Comparison of ENCODE assay signal across 34 cellular contexts in genomic region chr12:121198949-121199348, GRCh38.
"Had no signal": no experiment of that assay in that cellular context is flagged by ENCODE, and none has a peak within 500 bp of the region (broad histone marks: within the 10 kb centered on the region; RNA-seq: fewer than 3 reads in every experiment).

No MANE protein-coding gene starts in this region.

- H3K36me3 Mint-ChIP-seq: activated naive CD4-positive, alpha-beta T cell treated with anti-CD3 and anti-CD28 coated beads, Interleukin-2, amount 10 ng/mL, durations not matched to agents 7 days and 5 days; activated naive CD4-positive, alpha-beta T cell treated with anti-CD3 and anti-CD28 coated beads, Interleukin-2, amount 50 U/mL, for 72 hours; WTC11 had no signal

- H3K4me1 ChIP-seq: esophagus muscularis mucosa, foreskin keratinocyte, gastrocnemius medialis had no signal

- H3K36me3 ChIP-seq: brain microvascular endothelial cell, esophagus muscularis mucosa, gastrocnemius medialis, heart left ventricle had no signal

- H3K27ac ChIP-seq: brain microvascular endothelial cell, coronary artery, dorsolateral prefrontal cortex, esophagus muscularis mucosa, foreskin keratinocyte, gastrocnemius medialis, heart left ventricle, VCaP had no signal

- H3K27ac Mint-ChIP-seq: activated CD4-positive, alpha-beta memory T cell treated with anti-CD3 and anti-CD28 coated beads, Interleukin-2, amount 10 ng/mL, durations not matched to agents 7 days and 5 days; activated CD4-positive, alpha-beta T cell treated with anti-CD3 and anti-CD28 coated beads, Interleukin-2, amount 10 ng/mL, durations not matched to agents 7 days and 5 days; activated naive CD4-positive, alpha-beta T cell treated with anti-CD3 and anti-CD28 coated beads, Interleukin-2, amount 50 U/mL, for 72 hours; activated T-cell treated with anti-CD3 and anti-CD28 coated beads, Interleukin-2, amount 50 U/mL, for 24 hours; activated T-cell treated with anti-CD3 and anti-CD28 coated beads, Interleukin-2, amount 50 U/mL, for 72 hours; dendritic cell treated with granulocyte-macrophage colony-stimulating factor and Interleukin-4, amounts not matched to agents 40 ng/mL and 50 ng/mL, for 4 days; endodermal cell; WTC11 had no signal

- DNase-seq: activated CD4-positive, alpha-beta memory T cell treated with anti-CD3 and anti-CD28 coated beads, Interleukin-2, amount 10 ng/mL, durations not matched to agents 7 days and 5 days; activated CD4-positive, alpha-beta T cell treated with anti-CD3 and anti-CD28 coated beads for 1 hour; activated CD4-positive, alpha-beta T cell treated with anti-CD3 and anti-CD28 coated beads for 4 hours; activated CD4-positive, alpha-beta T cell treated with anti-CD3 and anti-CD28 coated beads, Interleukin-2, amount 10 ng/mL, durations not matched to agents 7 days and 5 days; activated CD4-positive, alpha-beta T cell treated with anti-CD3 and anti-CD28 coated beads, Interleukin-2, amount 50 U/mL, for 4 hours; activated CD8-positive, alpha-beta memory T cell treated with anti-CD3 and anti-CD28 coated beads, Interleukin-2, amount 50 U/mL, for 48 hours; activated gamma-delta T cell; activated naive CD4-positive, alpha-beta T cell; activated naive CD4-positive, alpha-beta T cell treated with anti-CD3 and anti-CD28 coated beads, Interleukin-2, amount 10 ng/mL, durations not matched to agents 7 days and 5 days; activated T-cell treated with anti-CD3 and anti-CD28 coated beads for 4 hours; activated T-cell treated with anti-CD3 and anti-CD28 coated beads, Interleukin-2, amount 50 U/mL, for 24 hours; activated T-cell treated with anti-CD3 and anti-CD28 coated beads, Interleukin-2, amount 50 U/mL, for 72 hours; amniotic stem cell; anterior cingulate cortex; brain microvascular endothelial cell; effector memory CD4-positive, alpha-beta T cell; endodermal cell; erythroblast; foreskin keratinocyte; gastrocnemius medialis; glutamatergic neuron; heart left ventricle; T-helper 2 cell had no signal

- FAIRE-seq: astrocyte, bronchial epithelial cell, TTC549 had no signal

- H3K9me3 Mint-ChIP-seq: activated CD4-positive, alpha-beta memory T cell treated with anti-CD3 and anti-CD28 coated beads, Interleukin-2, amount 10 ng/mL, durations not matched to agents 7 days and 5 days; activated CD4-positive, alpha-beta T cell treated with anti-CD3 and anti-CD28 coated beads, Interleukin-2, amount 10 ng/mL, durations not matched to agents 7 days and 5 days; activated naive CD4-positive, alpha-beta T cell treated with anti-CD3 and anti-CD28 coated beads, Interleukin-2, amount 10 ng/mL, durations not matched to agents 7 days and 5 days; activated naive CD4-positive, alpha-beta T cell treated with anti-CD3 and anti-CD28 coated beads, Interleukin-2, amount 50 U/mL, for 72 hours; activated T-cell treated with anti-CD3 and anti-CD28 coated beads, Interleukin-2, amount 50 U/mL, for 24 hours; activated T-cell treated with anti-CD3 and anti-CD28 coated beads, Interleukin-2, amount 50 U/mL, for 72 hours; central memory CD8-positive, alpha-beta T cell; dendritic cell treated with granulocyte-macrophage colony-stimulating factor and Interleukin-4, amounts not matched to agents 40 ng/mL and 50 ng/mL, for 4 days; endodermal cell; WTC11 had no signal

- H3K9me3 ChIP-seq: esophagus muscularis mucosa, gastrocnemius medialis, heart left ventricle had no signal

- H3K27me3 Mint-ChIP-seq: activated CD4-positive, alpha-beta memory T cell treated with anti-CD3 and anti-CD28 coated beads, Interleukin-2, amount 10 ng/mL, durations not matched to agents 7 days and 5 days; activated CD4-positive, alpha-beta T cell treated with anti-CD3 and anti-CD28 coated beads, Interleukin-2, amount 10 ng/mL, durations not matched to agents 7 days and 5 days; activated T-cell treated with anti-CD3 and anti-CD28 coated beads, Interleukin-2, amount 50 U/mL, for 24 hours; central memory CD8-positive, alpha-beta T cell; dendritic cell treated with granulocyte-macrophage colony-stimulating factor and Interleukin-4, amounts not matched to agents 40 ng/mL and 50 ng/mL, for 4 days had no signal

- H3K4me3 ChIP-seq: coronary artery, dorsolateral prefrontal cortex, esophagus muscularis mucosa, gastrocnemius medialis, heart left ventricle had no signal

- ATAC-seq: activated naive CD4-positive, alpha-beta T cell treated with anti-CD3 and anti-CD28 coated beads, Interleukin-2, amount 50 U/mL, for 72 hours; activated T-cell treated with anti-CD3 and anti-CD28 coated beads, Interleukin-2, amount 50 U/mL, for 72 hours; foreskin keratinocyte; gastrocnemius medialis; heart left ventricle; WTC11 had no signal

- H3K27me3 ChIP-seq: brain microvascular endothelial cell, dorsolateral prefrontal cortex, esophagus muscularis mucosa, foreskin keratinocyte, gastrocnemius medialis, heart left ventricle had no signal

- H3K4me1 Mint-ChIP-seq: central memory CD8-positive, alpha-beta T cell; WTC11 had no signal

- H3K4me3 Mint-ChIP-seq: activated CD4-positive, alpha-beta memory T cell treated with anti-CD3 and anti-CD28 coated beads, Interleukin-2, amount 10 ng/mL, durations not matched to agents 7 days and 5 days; activated CD4-positive, alpha-beta T cell treated with anti-CD3 and anti-CD28 coated beads, Interleukin-2, amount 10 ng/mL, durations not matched to agents 7 days and 5 days; activated naive CD4-positive, alpha-beta T cell treated with anti-CD3 and anti-CD28 coated beads, Interleukin-2, amount 10 ng/mL, durations not matched to agents 7 days and 5 days; activated T-cell treated with anti-CD3 and anti-CD28 coated beads, Interleukin-2, amount 50 U/mL, for 24 hours; activated T-cell treated with anti-CD3 and anti-CD28 coated beads, Interleukin-2, amount 50 U/mL, for 72 hours; central memory CD8-positive, alpha-beta T cell; dendritic cell treated with granulocyte-macrophage colony-stimulating factor and Interleukin-4, amounts not matched to agents 40 ng/mL and 50 ng/mL, for 4 days; endodermal cell; WTC11 had no signal
